In the genomic region with DNA sequence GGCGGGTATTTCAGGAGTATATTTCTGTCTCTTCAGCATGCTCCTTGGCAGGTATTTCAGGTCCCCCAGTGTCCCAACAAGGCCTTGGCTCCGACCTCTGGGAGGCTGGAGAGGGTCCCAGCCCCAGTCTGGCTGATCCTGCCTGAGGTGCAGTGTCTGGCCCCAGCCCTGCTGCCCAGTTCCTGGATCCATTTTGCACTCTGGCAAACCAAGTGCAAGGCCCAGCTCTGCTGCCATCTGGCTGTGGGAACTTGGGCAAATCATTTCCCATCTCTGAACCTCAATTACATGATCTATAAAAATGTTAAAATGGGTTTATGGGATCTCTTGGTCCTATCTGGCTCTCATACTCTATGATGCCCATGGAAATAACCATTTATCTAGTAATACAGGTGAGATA, we compare ENCODE assay signal across 8 cellular contexts.
DNase-seq lines count a peak whose midpoint lies in the region; ATAC-seq and TF ChIP-seq lines count a peak whose summit lies in the region.

No MANE protein-coding gene starts in this region.

- H3K27ac ChIP-seq in colonic mucosa: no peak overlapping the region

- H3K9ac ChIP-seq in colonic mucosa (ENCODE audit: low read depth in 2 of 2, low read length in 2 of 2): no peak overlapping the region

- H3K27ac Mint-ChIP-seq in osteocyte (ENCODE audit: unreplicated experiment) (no peak overlapping the region), T-cell (no peak overlapping the region)
- no peak overlapping the region for H3K27ac Mint-ChIP-seq in activated T-helper 1 cell treated with anti-CD3 and anti-CD28 coated beads, Interleukin-12 subunit alpha, Interleukin-12 subunit beta, Interleukin-2, Interleukin-4 antibody, amounts not matched to agents 30 ng/mL and 10 ng/mL and 1 ng/mL, durations not matched to agents 14 hours and 24 hours and 36 hours

- H3K4me1 Mint-ChIP-seq in osteocyte (ENCODE audit: unreplicated experiment) (no peaks in the 10 kb centered on the region), T-cell (no peaks in the 10 kb centered on the region)
- H3K4me1 Mint-ChIP-seq in activated T-helper 1 cell treated with anti-CD3 and anti-CD28 coated beads, Interleukin-12 subunit alpha, Interleukin-12 subunit beta, Interleukin-2, Interleukin-4 antibody, amounts not matched to agents 30 ng/mL and 10 ng/mL and 1 ng/mL, durations not matched to agents 14 hours and 24 hours and 36 hours (ENCODE audit: low read depth): no peaks in the 10 kb centered on the region

- POLR2A ChIA-PET in T-cell (lab: Charles Lee): no interaction called here

- no peaks in the 10 kb centered on the region for H3K36me3 Mint-ChIP-seq in osteocyte (ENCODE audit: unreplicated experiment)
- H3K36me3 Mint-ChIP-seq in activated T-helper 1 cell treated with anti-CD3 and anti-CD28 coated beads, Interleukin-12 subunit alpha, Interleukin-12 subunit beta, Interleukin-2, Interleukin-4 antibody, amounts not matched to agents 30 ng/mL and 10 ng/mL and 1 ng/mL, durations not matched to agents 14 hours and 24 hours and 36 hours (ENCODE audit: low read depth): no peaks in the 10 kb centered on the region
- no peaks in the 10 kb centered on the region for H3K36me3 Mint-ChIP-seq in T-cell

- CTCF ChIA-PET in T-cell (lab: Charles Lee): no interaction called here

- TF ChIP-seq CTCF in colonic mucosa (IDR thresholded peaks at IDR 0.05) (peak; percentile 27), osteocyte (IDR thresholded peaks at IDR 0.05) (peak; percentile 53)

- ATAC-seq in GM19023 (IDR thresholded peaks at IDR 0.05; ENCODE audit: unreplicated experiment) (no peak), T-cell (replicated peaks in 1 of 4) (no peak)

- no peaks in the 10 kb centered on the region for H3K4me1 ChIP-seq in colonic mucosa

- H3K36me3 ChIP-seq in colonic mucosa: no peaks in the 10 kb centered on the region

- intact Hi-C loops in colonic mucosa (cut with DNase I): loop anchor here (5.0 to 10.0 kb wide), 2 partner anchors 113 to 571 kb away; no protein-coding TSS in a partner anchor
- intact Hi-C loops in activated T-helper 1 cell treated with anti-CD3 and anti-CD28 coated beads, Interleukin-12 subunit alpha, Interleukin-12 subunit beta, Interleukin-2, Interleukin-4 antibody, amounts not matched to agents 30 ng/mL and 10 ng/mL and 1 ng/mL, durations not matched to agents 14 hours and 24 hours and 36 hours (cut with micrococcal nuclease): no loop called here

- peak; percentile 42 for DNase-seq in GM03348 (ENCODE audit: low spot score)
- DNase-seq in NCI-H146 treated with DMSO at 0.1 percent for 48 hours (lab: John Stamatoyannopoulos, UW; ENCODE audit: unreplicated experiment): peak; percentile 26
- DNase-seq in colonic mucosa: peak; percentile 41
- no peak for DNase-seq in osteocyte (ENCODE audit: extremely low spot score, unreplicated experiment)
- no peak for DNase-seq in activated T-helper 1 cell treated with anti-CD3 and anti-CD28 coated beads, Interleukin-12 subunit alpha, Interleukin-12 subunit beta, Interleukin-2, Interleukin-4 antibody, amounts not matched to agents 30 ng/mL and 10 ng/mL and 1 ng/mL, durations not matched to agents 14 hours and 24 hours and 36 hours (ENCODE audit: low spot score)
- no peak for DNase-seq in NCI-H2171 treated with DMSO at 0.1 percent for 48 hours (lab: John Stamatoyannopoulos, UW)
- no peak for DNase-seq in T-cell

- H3K27me3 ChIP-seq in colonic mucosa: no peaks in the 10 kb centered on the region

- H3K27me3 Mint-ChIP-seq in osteocyte (ENCODE audit: unreplicated experiment): peaks cover 46% of the 10 kb centered on the region
- H3K27me3 Mint-ChIP-seq in activated T-helper 1 cell treated with anti-CD3 and anti-CD28 coated beads, Interleukin-12 subunit alpha, Interleukin-12 subunit beta, Interleukin-2, Interleukin-4 antibody, amounts not matched to agents 30 ng/mL and 10 ng/mL and 1 ng/mL, durations not matched to agents 14 hours and 24 hours and 36 hours (ENCODE audit: insufficient read depth): peaks cover 5% of the 10 kb centered on the region
- peaks cover 1 to 14% of the 10 kb centered on the region in 2 donors for H3K27me3 Mint-ChIP-seq in T-cell

- H3K4me3 Mint-ChIP-seq in osteocyte (ENCODE audit: unreplicated experiment) (no peak overlapping the region), T-cell (no peak overlapping the region)
- no peak overlapping the region for H3K4me3 Mint-ChIP-seq in activated T-helper 1 cell treated with anti-CD3 and anti-CD28 coated beads, Interleukin-12 subunit alpha, Interleukin-12 subunit beta, Interleukin-2, Interleukin-4 antibody, amounts not matched to agents 30 ng/mL and 10 ng/mL and 1 ng/mL, durations not matched to agents 14 hours and 24 hours and 36 hours

- H3K4me3 ChIP-seq in colonic mucosa: no peak overlapping the region

- H3K9me3 Mint-ChIP-seq in osteocyte (ENCODE audit: unreplicated experiment) (no peaks in the 10 kb centered on the region), T-cell (no peaks in the 10 kb centered on the region)
- H3K9me3 Mint-ChIP-seq in activated T-helper 1 cell treated with anti-CD3 and anti-CD28 coated beads, Interleukin-12 subunit alpha, Interleukin-12 subunit beta, Interleukin-2, Interleukin-4 antibody, amounts not matched to agents 30 ng/mL and 10 ng/mL and 1 ng/mL, durations not matched to agents 14 hours and 24 hours and 36 hours: no peaks in the 10 kb centered on the region

- H3K9me3 ChIP-seq in colonic mucosa: no peaks in the 10 kb centered on the region

Comparison
In these comparisons a context has a peak if more than half of its experiments do, and no peak if none do; other contexts are left out.
1. DNase-seq: peak in GM03348 (single experiment), NCI-H146 treated with DMSO at 0.1 percent for 48 hours (single experiment) and colonic mucosa (single experiment); none in osteocyte (single experiment), activated T-helper 1 cell treated with anti-CD3 and anti-CD28 coated beads, Interleukin-12 subunit alpha, Interleukin-12 subunit beta, Interleukin-2, Interleukin-4 antibody, amounts not matched to agents 30 ng/mL and 10 ng/mL and 1 ng/mL, durations not matched to agents 14 hours and 24 hours and 36 hours (single experiment), NCI-H2171 treated with DMSO at 0.1 percent for 48 hours (single experiment) and T-cell (0 of 34).